In genomic region chr11:120830092-120830491, GRCh38 we compare ENCODE assay signal across 29 cellular contexts.
DNase-seq lines count a peak whose midpoint lies in the region; ATAC-seq, FAIRE-seq and TF ChIP-seq lines count a peak whose summit lies in the region.
"Had no signal": no experiment of that assay in that cellular context is flagged by ENCODE, and none has a peak within 500 bp of the region (broad histone marks: within the 10 kb centered on the region; RNA-seq: fewer than 3 reads in every experiment).

No MANE protein-coding gene starts in this region.

- no peaks in the 10 kb centered on the region for H3K4me1 ChIP-seq in left lung
- H3K4me1 ChIP-seq: left ventricle myocardium inferior, prostate gland had no signal

- DNase-seq in Daoy (ENCODE audit: low read depth) (peak; percentile 23), NCI-H446 (lab: John Stamatoyannopoulos, UW) (peak; percentile 76 to 84), astrocyte of the hippocampus (ENCODE audit: low read depth, low spot score) (peak; percentile 26), occipital lobe (lab: John Stamatoyannopoulos, UW) (peak; percentile 19), left lung (no peak), NCI-H2227 (lab: John Stamatoyannopoulos, UW; ENCODE audit: unreplicated experiment) (no peak), GM12892 (ENCODE audit: insufficient read length) (no peak)
- DNase-seq: ACHN; activated gamma-delta T cell; activated naive CD8-positive, alpha-beta T cell treated with anti-CD3 and anti-CD28 coated beads, Interleukin-2, amount 10 ng/mL, durations not matched to agents 7 days and 5 days; activated T-cell treated with anti-CD3 and anti-CD28 coated beads, Interleukin-2, amount 50 U/mL, for 24 hours; BE2C; CD8-positive, alpha-beta T cell; erythroblast; islet precursor cell; left ventricle myocardium inferior; NCI-H1930; NCI-H526; RPMI8226; T-helper 17 cell; trophoblast cell had no signal

- no peak for FAIRE-seq in GM12892 (lab: Jason Lieb, UNC)
- FAIRE-seq: GM12878, TTC549 had no signal

- H3K27me3 ChIP-seq in left lung = peaks cover 0 to 17% of the 10 kb centered on the region in 2 donors
- H3K27me3 ChIP-seq: BE2C, neutrophil had no signal

- no peak for ATAC-seq in GM18520 (IDR thresholded peaks at IDR 0.05; ENCODE audit: unreplicated experiment)
- no peak for ATAC-seq in left lung
- ATAC-seq: CD8-positive, alpha-beta T cell; GM12878; GM23338; stimulated activated effector memory CD8-positive, alpha-beta T cell treated with anti-CD3 and anti-CD28 coated beads, Interleukin-12 subunit alpha, Interleukin-12 subunit beta, amount 100 ng/mL, for 72 hours; T-helper 17 cell had no signal

- no peak for TF ChIP-seq CTCF in left lung (IDR thresholded peaks at IDR 0.05)

- H3K9me3 ChIP-seq in left lung = no peaks in the 10 kb centered on the region
- H3K9me3 ChIP-seq: BE2C, left ventricle myocardium inferior, neutrophil, prostate gland had no signal

- intact Hi-C loops in left lung (cut with DNase I) = no loop called here

- no peak overlapping the region for H3K4me3 ChIP-seq in left lung
- H3K4me3 ChIP-seq: GM12878, GM23338, left ventricle myocardium inferior, prostate gland, SK-N-MC had no signal

- TF ChIP-seq POLR2A in GM12892 (IDR thresholded peaks at IDR 0.05; ENCODE audit: low read depth, low read length) = no peak

- no peaks in the 10 kb centered on the region for H3K36me3 ChIP-seq in left lung
- H3K36me3 ChIP-seq: BE2C, left ventricle myocardium inferior, neutrophil, prostate gland had no signal

- H3K27ac ChIP-seq in left lung = no peak overlapping the region
- H3K27ac ChIP-seq: left ventricle myocardium inferior, neutrophil, prostate gland, SK-N-MC had no signal

Comparison
In these comparisons a context has a peak if more than half of its experiments do, and no peak if none do; other contexts are left out.
1. DNase-seq: peak in Daoy (single experiment), NCI-H446 (2 of 2), astrocyte of the hippocampus (single experiment) and occipital lobe (single experiment); none in left lung (0 of 2), NCI-H2227 (single experiment) and GM12892 (single experiment).